Comparison of ENCODE assay signal across 17 cellular contexts in genomic region chr4:174211611-174212044, GRCh38.
DNase-seq lines count a peak whose midpoint lies in the region; ATAC-seq, FAIRE-seq and TF ChIP-seq lines count a peak whose summit lies in the region.
"Had no signal": no experiment of that assay in that cellular context is flagged by ENCODE, and none has a peak within 500 bp of the region (broad histone marks: within the 10 kb centered on the region; RNA-seq: fewer than 3 reads in every experiment).

No MANE protein-coding gene starts in this region.

- no peak for DNase-seq in activated CD8-positive, alpha-beta T cell treated with anti-CD3 and anti-CD28 coated beads, Interleukin-2, amount 10 ng/mL, durations not matched to agents 7 days and 5 days
- no peak for DNase-seq in activated CD8-positive, alpha-beta T cell treated with anti-CD3 and anti-CD28 coated beads for 36 hours
- DNase-seq in adipocyte (ENCODE audit: low read depth) (no peak), left kidney (ENCODE audit: low read depth, low spot score) (peak; percentile 57), coronary artery (ENCODE audit: low spot score) (no peak), D721Med (ENCODE audit: insufficient read length, low spot score) (no peak), HCEC 1CT (no peak)
- no peak for DNase-seq in stimulated activated effector memory CD8-positive, alpha-beta T cell treated with anti-CD3 and anti-CD28 coated beads, Interleukin-12 subunit alpha, Interleukin-12 subunit beta, amount 100 ng/mL, for 72 hours (ENCODE audit: low spot score in 2 of 2)
- DNase-seq: activated CD4-positive, CD25-positive, alpha-beta regulatory T cell; activated T-cell treated with anti-CD3 and anti-CD28 coated beads, Interleukin-2, amount 50 U/mL, for 1 hour; aorta; effector CD4-positive, alpha-beta T cell; gastrocnemius medialis had no signal

- no peak overlapping the region for H3K9ac ChIP-seq in adipocyte (ENCODE audit: low read length)

- intact Hi-C loops in activated CD8-positive, alpha-beta T cell treated with anti-CD3 and anti-CD28 coated beads for 36 hours (cut with micrococcal nuclease), result no loop called here

- H3K36me3 ChIP-seq in adipocyte (ENCODE audit: control insufficient read depth, insufficient read depth, low read length, severe bottlenecking), result no peaks in the 10 kb centered on the region
- H3K36me3 ChIP-seq: gastrocnemius medialis, thoracic aorta had no signal

- no peak for ATAC-seq in activated CD8-positive, alpha-beta T cell treated with anti-CD3 and anti-CD28 coated beads, Interleukin-2, amount 10 ng/mL, durations not matched to agents 7 days and 5 days
- ATAC-seq in activated CD8-positive, alpha-beta T cell treated with anti-CD3 and anti-CD28 coated beads for 36 hours, result no peak
- no peak for ATAC-seq in stimulated activated effector memory CD8-positive, alpha-beta T cell treated with anti-CD3 and anti-CD28 coated beads, Interleukin-12 subunit alpha, Interleukin-12 subunit beta, amount 100 ng/mL, for 72 hours
- ATAC-seq: gastrocnemius medialis had no signal

- no peaks in the 10 kb centered on the region for H3K9me3 ChIP-seq in adipocyte (ENCODE audit: control insufficient read depth, low read length)
- H3K9me3 ChIP-seq: gastrocnemius medialis, thoracic aorta had no signal

- POLR2A ChIA-PET in activated CD8-positive, alpha-beta T cell treated with anti-CD3 and anti-CD28 coated beads, Interleukin-2, amount 10 ng/mL, durations not matched to agents 7 days and 5 days (lab: Charles Lee), result interaction anchor here (1.0 kb wide), 1 partner anchor 72 kb away, joined by 3 read pairs; the partner anchor contains the start of genes CEP44 and FBXO8
- POLR2A ChIA-PET in activated CD8-positive, alpha-beta T cell treated with anti-CD3 and anti-CD28 coated beads for 36 hours (lab: Charles Lee), result no interaction called here

- H3K4me3 Mint-ChIP-seq in activated CD8-positive, alpha-beta T cell treated with anti-CD3 and anti-CD28 coated beads, Interleukin-2, amount 10 ng/mL, durations not matched to agents 7 days and 5 days, result peak overlapping the region; percentile 22
- H3K4me3 Mint-ChIP-seq in activated CD8-positive, alpha-beta T cell treated with anti-CD3 and anti-CD28 coated beads for 36 hours, result no peak overlapping the region
- peak overlapping the region; percentile 39 for H3K4me3 Mint-ChIP-seq in stimulated activated effector memory CD8-positive, alpha-beta T cell treated with anti-CD3 and anti-CD28 coated beads, Interleukin-12 subunit alpha, Interleukin-12 subunit beta, amount 100 ng/mL, for 72 hours
- H3K4me3 Mint-ChIP-seq: neural crest cell had no signal

- peaks cover 34% of the 10 kb centered on the region for H3K27me3 ChIP-seq in adipocyte (replicated peaks; ENCODE audit: control insufficient read depth, insufficient read depth, low read length)

- no peaks in the 10 kb centered on the region for H3K36me3 Mint-ChIP-seq in activated CD8-positive, alpha-beta T cell treated with anti-CD3 and anti-CD28 coated beads, Interleukin-2, amount 10 ng/mL, durations not matched to agents 7 days and 5 days (ENCODE audit: low read depth)
- H3K36me3 Mint-ChIP-seq in activated CD8-positive, alpha-beta T cell treated with anti-CD3 and anti-CD28 coated beads for 36 hours (ENCODE audit: low read depth), result no peaks in the 10 kb centered on the region
- H3K36me3 Mint-ChIP-seq in stimulated activated effector memory CD8-positive, alpha-beta T cell treated with anti-CD3 and anti-CD28 coated beads, Interleukin-12 subunit alpha, Interleukin-12 subunit beta, amount 100 ng/mL, for 72 hours, result no peaks in the 10 kb centered on the region

- peaks cover 31% of the 10 kb centered on the region for H3K4me1 Mint-ChIP-seq in activated CD8-positive, alpha-beta T cell treated with anti-CD3 and anti-CD28 coated beads, Interleukin-2, amount 10 ng/mL, durations not matched to agents 7 days and 5 days (ENCODE audit: low read depth)
- H3K4me1 Mint-ChIP-seq in activated CD8-positive, alpha-beta T cell treated with anti-CD3 and anti-CD28 coated beads for 36 hours (ENCODE audit: low read depth), result peaks cover 29% of the 10 kb centered on the region
- H3K4me1 Mint-ChIP-seq in stimulated activated effector memory CD8-positive, alpha-beta T cell treated with anti-CD3 and anti-CD28 coated beads, Interleukin-12 subunit alpha, Interleukin-12 subunit beta, amount 100 ng/mL, for 72 hours, result peaks cover 37% of the 10 kb centered on the region

- no peaks in the 10 kb centered on the region for H3K9me3 Mint-ChIP-seq in activated CD8-positive, alpha-beta T cell treated with anti-CD3 and anti-CD28 coated beads, Interleukin-2, amount 10 ng/mL, durations not matched to agents 7 days and 5 days (ENCODE audit: insufficient read depth)
- H3K9me3 Mint-ChIP-seq in activated CD8-positive, alpha-beta T cell treated with anti-CD3 and anti-CD28 coated beads for 36 hours, result no peaks in the 10 kb centered on the region
- no peaks in the 10 kb centered on the region for H3K9me3 Mint-ChIP-seq in stimulated activated effector memory CD8-positive, alpha-beta T cell treated with anti-CD3 and anti-CD28 coated beads, Interleukin-12 subunit alpha, Interleukin-12 subunit beta, amount 100 ng/mL, for 72 hours
- H3K9me3 Mint-ChIP-seq: neural crest cell had no signal

- H3K4me3 ChIP-seq in adipocyte (ENCODE audit: low read length) (peak overlapping the region; percentile 15), coronary artery (no peak overlapping the region)
- H3K4me3 ChIP-seq: gastrocnemius medialis, SK-N-MC, skin epidermis, thoracic aorta had no signal

- no peak overlapping the region for H3K27ac Mint-ChIP-seq in activated CD8-positive, alpha-beta T cell treated with anti-CD3 and anti-CD28 coated beads, Interleukin-2, amount 10 ng/mL, durations not matched to agents 7 days and 5 days
- H3K27ac Mint-ChIP-seq in activated CD8-positive, alpha-beta T cell treated with anti-CD3 and anti-CD28 coated beads for 36 hours, result no peak overlapping the region
- no peak overlapping the region for H3K27ac Mint-ChIP-seq in stimulated activated effector memory CD8-positive, alpha-beta T cell treated with anti-CD3 and anti-CD28 coated beads, Interleukin-12 subunit alpha, Interleukin-12 subunit beta, amount 100 ng/mL, for 72 hours

- H3K27ac ChIP-seq in coronary artery, result no peak overlapping the region
- H3K27ac ChIP-seq: gastrocnemius medialis, skin epidermis, thoracic aorta had no signal

- TF ChIP-seq CTCF in activated CD8-positive, alpha-beta T cell treated with anti-CD3 and anti-CD28 coated beads for 36 hours (IDR thresholded peaks at IDR 0.05), result no peak
- TF ChIP-seq CTCF in coronary artery (IDR thresholded peaks at IDR 0.05), result no peak
- no peak for TF ChIP-seq CTCF in D721Med (IDR thresholded peaks at IDR 0.05; ENCODE audit: insufficient read depth, missing control alignments)

- CTCF ChIA-PET in activated CD8-positive, alpha-beta T cell treated with anti-CD3 and anti-CD28 coated beads, Interleukin-2, amount 10 ng/mL, durations not matched to agents 7 days and 5 days (lab: Charles Lee), result interaction anchor here (1.0 kb wide), 1 partner anchor 9 kb away, joined by 3 read pairs; no protein-coding TSS in a partner anchor
- CTCF ChIA-PET in activated CD8-positive, alpha-beta T cell treated with anti-CD3 and anti-CD28 coated beads for 36 hours (lab: Charles Lee), result interaction anchor here (0.9 to 1.9 kb wide), 4 partner anchors 8 to 12 kb away, joined by 4 to 7 read pairs (median 4); no protein-coding TSS in a partner anchor

- peaks cover 76% of the 10 kb centered on the region for H3K27me3 Mint-ChIP-seq in activated CD8-positive, alpha-beta T cell treated with anti-CD3 and anti-CD28 coated beads, Interleukin-2, amount 10 ng/mL, durations not matched to agents 7 days and 5 days (ENCODE audit: low read depth)
- H3K27me3 Mint-ChIP-seq in activated CD8-positive, alpha-beta T cell treated with anti-CD3 and anti-CD28 coated beads for 36 hours, result peaks cover 65% of the 10 kb centered on the region

- no peak for FAIRE-seq in D721Med (lab: Jason Lieb, UNC)

- H3K4me1 ChIP-seq in adipocyte (ENCODE audit: control insufficient read depth, insufficient read depth, low read length), result peaks cover 13% of the 10 kb centered on the region
